Comparison of ENCODE assay signal across 18 cellular contexts in genomic region chr2:236781933-236782788, GRCh38.
"Had no signal": no experiment of that assay in that cellular context is flagged by ENCODE, and none has a peak within 500 bp of the region (broad histone marks: within the 10 kb centered on the region; RNA-seq: fewer than 3 reads in every experiment).

No MANE protein-coding gene starts in this region.

- H3K4me3 ChIP-seq: dorsolateral prefrontal cortex, esophagus muscularis mucosa, lung, mucosa of descending colon, transverse colon had no signal

- H3K9me3 ChIP-seq: mucosa of descending colon, transverse colon had no signal

- H3K27me3 ChIP-seq: dorsolateral prefrontal cortex, esophagus muscularis mucosa, transverse colon had no signal

- H3K36me3 ChIP-seq: esophagus muscularis mucosa, transverse colon had no signal

- ATAC-seq: mucosa of descending colon; natural killer cell treated with Interleukin-12 subunit alpha and Interleukin-12 subunit beta and Interleukin-15 and Interleukin-18, amount 100 ng/mL, for 72 hours; stimulated activated naive B cell treated with anti-CD40 and anti-IgM and Interleukin-4, amounts not matched to agents 10 μg/mL and 1 μg/mL and 100 μg/mL, for 72 hours; T-helper 17 cell had no signal

- H3K9ac ChIP-seq: parathyroid adenoma had no signal

- H3K27ac ChIP-seq: dorsolateral prefrontal cortex, esophagus muscularis mucosa, parathyroid adenoma, transverse colon had no signal

- DNase-seq: activated B cell treated with CpG ODN at 0.5 μM for 24 hours; activated CD4-positive, alpha-beta T cell treated with anti-CD3 and anti-CD28 coated beads, Interleukin-2, amount 10 ng/mL, durations not matched to agents 24 days and 14 days; activated CD8-positive, alpha-beta memory T cell treated with anti-CD3 and anti-CD28 coated beads for 24 hours; amniotic stem cell; cerebellar nuclear complex; dorsolateral prefrontal cortex; foreskin fibroblast; immature natural killer cell; left cardiac atrium; mucosa of descending colon; stimulated activated naive B cell treated with anti-CD40 and anti-IgM and Interleukin-4, amounts not matched to agents 10 μg/mL and 1 μg/mL and 100 μg/mL, for 72 hours; substantia nigra; T-helper 17 cell; transverse colon had no signal

- H2AFZ ChIP-seq: parathyroid adenoma had no signal

- H3K4me1 ChIP-seq: esophagus muscularis mucosa, parathyroid adenoma, transverse colon had no signal

- H3K79me2 ChIP-seq: parathyroid adenoma had no signal
